ENCODE assay signal across 1 cellular context in genomic region chr12:56724989-56725722, GRCh38.
TF ChIP-seq lines count a peak whose summit lies in the region.

Gene NACA (minus strand): TSS chr12:56725299. CDS start chr12:56724521, 778 bp downstream.

TF ChIP-seq in K562, 482 proteins besides CTCF, POLR2A, EP300 and RAD21 (continued from another document and continues in another):
- peak; percentile 29; the same call in 1 of the 2 replicates for TF ChIP-seq ZHX1 (conservative IDR thresholded peaks at IDR 0.05; ENCODE audit: low read length)
- TF ChIP-seq ZNF561 (CRISPR knock-in tag; conservative IDR thresholded peaks at IDR 0.05) = no peak
- TF ChIP-seq ZNF785 (CRISPR knock-in tag; IDR thresholded peaks at IDR 0.05) = no peak
- no peak for TF ChIP-seq CREB5 (CRISPR knock-in tag; IDR thresholded peaks at IDR 0.05)
- TF ChIP-seq HES1 (IDR thresholded peaks at IDR 0.05; ENCODE audit: low read depth) = no peak
- no peak for TF ChIP-seq TRIM28 (IDR thresholded peaks at IDR 0.05)
- TF ChIP-seq ZNF586 (CRISPR knock-in tag; conservative IDR thresholded peaks at IDR 0.05) = no peak
- TF ChIP-seq ZFPM2 (CRISPR knock-in tag; IDR thresholded peaks at IDR 0.05) = no peak
- TF ChIP-seq ZC3H8 (IDR thresholded peaks at IDR 0.05) = no peak
- no peak for TF ChIP-seq ZKSCAN3 (CRISPR knock-in tag; IDR thresholded peaks at IDR 0.05)
- no peak for TF ChIP-seq ZNF318 (IDR thresholded peaks at IDR 0.05; ENCODE audit: borderline replicate concordance in 1 of 2, low read depth in 1 of 2)
- no peak for TF ChIP-seq COPS2 (conservative IDR thresholded peaks at IDR 0.05)
- TF ChIP-seq, protein P1, sequence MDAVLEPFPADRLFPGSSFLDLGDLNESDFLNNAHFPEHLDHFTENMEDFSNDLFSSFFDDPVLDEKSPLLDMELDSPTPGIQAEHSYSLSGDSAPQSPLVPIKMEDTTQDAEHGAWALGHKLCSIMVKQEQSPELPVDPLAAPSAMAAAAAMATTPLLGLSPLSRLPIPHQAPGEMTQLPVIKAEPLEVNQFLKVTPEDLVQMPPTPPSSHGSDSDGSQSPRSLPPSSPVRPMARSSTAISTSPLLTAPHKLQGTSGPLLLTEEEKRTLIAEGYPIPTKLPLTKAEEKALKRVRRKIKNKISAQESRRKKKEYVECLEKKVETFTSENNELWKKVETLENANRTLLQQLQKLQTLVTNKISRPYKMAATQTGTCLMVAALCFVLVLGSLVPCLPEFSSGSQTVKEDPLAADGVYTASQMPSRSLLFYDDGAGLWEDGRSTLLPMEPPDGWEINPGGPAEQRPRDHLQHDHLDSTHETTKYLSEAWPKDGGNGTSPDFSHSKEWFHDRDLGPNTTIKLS (IDR thresholded peaks at IDR 0.05; ENCODE audit: borderline replicate concordance, low read depth) = peak; percentile 81
- TF ChIP-seq CTCFL (IDR thresholded peaks at IDR 0.05; ENCODE audit: borderline replicate concordance, insufficient read depth, low read depth, low read length, poor library complexity, severe bottlenecking) = no peak
- no peak for TF ChIP-seq PURB (CRISPR knock-in tag; IDR thresholded peaks at IDR 0.05; ENCODE audit: low read depth)
- 0 out of 2 replicates have a peak, but pooled peaks have one; percentile 30 for TF ChIP-seq ETS1 (conservative IDR thresholded peaks at IDR 0.05; ENCODE audit: control insufficient read depth, low read depth, low read length)
- peak; percentile 88 for TF ChIP-seq E2F1 (CRISPR knock-in tag; IDR thresholded peaks at IDR 0.05)
- TF ChIP-seq SPI1 (IDR thresholded peaks at IDR 0.05; ENCODE audit: borderline replicate concordance, low read depth, low read length) = peak; percentile 75
- peak; percentile 98 for TF ChIP-seq SUPT5H (IDR thresholded peaks at IDR 0.05)
- peak; percentile 87 for TF ChIP-seq CBFB (CRISPR knock-in tag; IDR thresholded peaks at IDR 0.05)
- no peak for TF ChIP-seq BRCA1 (IDR thresholded peaks at IDR 0.05)
- TF ChIP-seq BRCA1 (CRISPR knock-in tag; IDR thresholded peaks at IDR 0.05) = no peak
- TF ChIP-seq ELF4 (CRISPR knock-in tag; IDR thresholded peaks at IDR 0.05) = peak; percentile 88
- TF ChIP-seq ZC3H4 (CRISPR knock-in tag; IDR thresholded peaks at IDR 0.05; ENCODE audit: borderline replicate concordance) = no peak
- no peak for TF ChIP-seq ZNF239 (CRISPR knock-in tag; IDR thresholded peaks at IDR 0.05)
- TF ChIP-seq ZNF143 (CRISPR knock-in tag; IDR thresholded peaks at IDR 0.05) = no peak
- TF ChIP-seq, protein P2, sequence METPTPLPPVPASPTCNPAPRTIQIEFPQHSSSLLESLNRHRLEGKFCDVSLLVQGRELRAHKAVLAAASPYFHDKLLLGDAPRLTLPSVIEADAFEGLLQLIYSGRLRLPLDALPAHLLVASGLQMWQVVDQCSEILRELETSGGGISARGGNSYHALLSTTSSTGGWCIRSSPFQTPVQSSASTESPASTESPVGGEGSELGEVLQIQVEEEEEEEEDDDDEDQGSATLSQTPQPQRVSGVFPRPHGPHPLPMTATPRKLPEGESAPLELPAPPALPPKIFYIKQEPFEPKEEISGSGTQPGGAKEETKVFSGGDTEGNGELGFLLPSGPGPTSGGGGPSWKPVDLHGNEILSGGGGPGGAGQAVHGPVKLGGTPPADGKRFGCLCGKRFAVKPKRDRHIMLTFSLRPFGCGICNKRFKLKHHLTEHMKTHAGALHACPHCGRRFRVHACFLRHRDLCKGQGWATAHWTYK (CRISPR knock-in tag; IDR thresholded peaks at IDR 0.05) = peak; percentile 86; the same call in 1 of the 2 replicates
- peak; percentile 83 for TF ChIP-seq MXI1 (IDR thresholded peaks at IDR 0.05; ENCODE audit: low read depth, low read length)
- TF ChIP-seq ESRRA (IDR thresholded peaks at IDR 0.05; ENCODE audit: borderline replicate concordance, low read depth) = peak; percentile 86
- TF ChIP-seq PRDM10 (IDR thresholded peaks at IDR 0.05; ENCODE audit: partially characterized antibody) = peak; percentile 61
